8 cellular contexts compared by ENCODE assay signal in genomic region chr22:23182289-23183106, GRCh38. TPM values are rescaled to one million over a fixed set of nuclear protein-coding genes. Genes with fewer than 3 reads are reported as not detected.
A peak's percentile ranks its signal among the peaks of the same experiment; 100 is the strongest.
DNase-seq lines count a peak whose midpoint lies in the region; ATAC-seq, FAIRE-seq and TF ChIP-seq lines count a peak whose summit lies in the region.

No MANE protein-coding gene starts in this region.

- H3K79me2 ChIP-seq in SK-N-SH (ENCODE audit: insufficient read depth) (peaks cover 64% of the 10 kb centered on the region), K562 (ENCODE audit: control insufficient read depth, insufficient read depth, low read length) (peaks cover 68% of the 10 kb centered on the region)

- CTCF ChIA-PET in HEK293 (lab: Yijun Ruan, JAX) = interaction anchor here (0.5 to 2.4 kb wide), 8 partner anchors 8 to 611 kb away, joined by 3 to 10 read pairs (median 5); no protein-coding TSS in a partner anchor
- CTCF ChIA-PET in SK-N-SH (lab: Yijun Ruan, JAX) = interaction anchor here (0.5 to 21.1 kb wide), 8 partner anchors 11 to 203 kb away, joined by 3 to 587 read pairs (median 3); partner anchors contain the start of gene RAB36
- CTCF ChIA-PET in K562 (lab: Yijun Ruan, JAX; ENCODE audit: low intra/inter-chr PET ratio) = interaction anchor here (0.7 to 11.5 kb wide), 2 partner anchors 101 to 233 kb away, joined by 3 to 800 read pairs; no protein-coding TSS in a partner anchor

- no peak overlapping the region; the same call in 1 of the 2 replicates for H3K27ac ChIP-seq in HEK293 (ENCODE audit: extremely low read depth, low read depth, low read length)
- H3K27ac ChIP-seq in SK-N-SH (ENCODE audit: low read depth in 2 of 2, low read length in 1 of 2) = peak overlapping the region in 1 of 2 experiments; percentile 63; a peak in 2 of 4 replicates
- no peak overlapping the region; the same call in 2 of the 3 replicates for H3K27ac ChIP-seq in K562 (ENCODE audit: extremely low read depth, low read depth, low read length)
- peak overlapping the region in 1 of 2 donors; percentile 14 for H3K27ac ChIP-seq in liver (ENCODE audit: low read depth in 1 of 2, low read length in 2 of 2)

- H3K4me2 ChIP-seq in SK-N-SH (peak overlapping the region; percentile 73), K562 (ENCODE audit: insufficient read depth, low read length) (peak overlapping the region; percentile 80)

- BruUV-seq in K562 (replicated peaks; lab: Mats Ljungman, UMichigan) = TSS peak; percentile 59

- DNase-seq in 8988T (peak; percentile 61), SK-N-SH (no peak), K562 (ENCODE audit: extremely low read depth in 1 of 4, low spot score in 3 of 4) (peak in 3 of 4 experiments; percentile 85 to 91 (median 88))
- peak; percentile 37 to 60 for DNase-seq in stimulated activated CD8-positive, alpha-beta memory T cell treated with anti-CD3 and anti-CD28 coated beads, Interleukin-2, amount 100 ng/mL, for 48 hours (ENCODE audit: low read depth in 2 of 2)

- POLR2A ChIA-PET in HEK293 (lab: Yijun Ruan, JAX) = interaction anchor here (0.8 to 2.2 kb wide), 3 partner anchors 23 to 96 kb away, joined by 3 to 6 read pairs (median 4); no protein-coding TSS in a partner anchor
- POLR2A ChIA-PET in SK-N-SH (lab: Yijun Ruan, JAX) = no interaction called here
- POLR2A ChIA-PET in K562 (lab: Yijun Ruan, JAX) = interaction anchor here (0.5 to 86.5 kb wide), 15 partner anchors 4 to 1428 kb away, joined by 3 to 3476 read pairs (median 9); partner anchors contain the start of genes BCR, RAB36 and RSPH14

- H3F3A ChIP-seq in SK-N-SH (replicated peaks; ENCODE audit: insufficient read depth) = no peaks in the 10 kb centered on the region

- peak; percentile 50; the same call in 1 of the 2 replicates for TF ChIP-seq CTCF in HEK293 (tag by site-specific recombination; IDR thresholded peaks at IDR 0.05)
- no peak for TF ChIP-seq CTCF in SK-N-SH (IDR thresholded peaks at IDR 0.05)
- no peak for TF ChIP-seq CTCF in K562 (IDR thresholded peaks at IDR 0.05 in 2 of 3, conservative IDR thresholded peaks at IDR 0.05 in 1 of 3; ENCODE audit: insufficient read depth in 2 of 3, low read depth in 1 of 3, low read length in 3 of 3)
- no peak for TF ChIP-seq CTCF in liver (IDR thresholded peaks at IDR 0.05; ENCODE audit: low read depth, low read length, missing input control)

- 0 out of 2 replicates have a peak overlapping the region, but pooled peaks have one; percentile 0 for H3K9ac ChIP-seq in SK-N-SH
- peak overlapping the region; percentile 62 to 95 for H3K9ac ChIP-seq in K562 (ENCODE audit: insufficient read depth in 1 of 2, low read depth in 2 of 2, low read length in 2 of 2)
- no peak overlapping the region for H3K9ac ChIP-seq in liver (ENCODE audit: low read depth in 1 of 2, low read length in 2 of 2)

- in situ Hi-C loops in K562 (cut with MboI) = no loop called here

- no peak for TF ChIP-seq POLR2A in K562 (conservative IDR thresholded peaks at IDR 0.05)

- H4K20me1 ChIP-seq in SK-N-SH (ENCODE audit: insufficient read depth) (peaks cover 50% of the 10 kb centered on the region), K562 (replicated peaks; ENCODE audit: control insufficient read depth, insufficient read depth, low read length) (peaks cover 47% of the 10 kb centered on the region)

- peak; percentile 32 for FAIRE-seq in K562 (lab: Jason Lieb, UNC)

- ATAC-seq in K562 = peak; percentile 1; the same call in 2 of the 3 replicates
- ATAC-seq in HG03097 (IDR thresholded peaks at IDR 0.05; ENCODE audit: low FRiP score, unreplicated experiment) = no peak
- ATAC-seq in GM19395 (IDR thresholded peaks at IDR 0.05; ENCODE audit: unreplicated experiment) = no peak

- TF ChIP-seq RAD21 in SK-N-SH (IDR thresholded peaks at IDR 0.05; ENCODE audit: low read length) (no peak), K562 (CRISPR knock-in tag; conservative IDR thresholded peaks at IDR 0.05 in 1 of 2, IDR thresholded peaks at IDR 0.05 in 1 of 2) (no peak), liver (IDR thresholded peaks at IDR 0.05) (no peak)

- TF ChIP-seq EP300 in SK-N-SH (IDR thresholded peaks at IDR 0.05; ENCODE audit: borderline replicate concordance in 1 of 2, low read depth in 1 of 2, low read length in 1 of 2) (no peak), K562 (IDR thresholded peaks at IDR 0.05; ENCODE audit: low read length) (no peak)

- H3K4me1 ChIP-seq in HEK293 (ENCODE audit: control insufficient read depth, insufficient read depth, low read length) (no peaks in the 10 kb centered on the region), SK-N-SH (ENCODE audit: control insufficient read depth in 1 of 2, insufficient read depth in 2 of 2, low read depth in 1 of 2, low read length in 1 of 2) (peaks cover 13 to 52% of the 10 kb centered on the region in 2 experiments), K562 (replicated peaks in 1 of 2; ENCODE audit: control insufficient read depth in 2 of 2, insufficient read depth in 2 of 2, low read length in 2 of 2) (peaks cover 67 to 79% of the 10 kb centered on the region in 2 experiments), liver (ENCODE audit: control insufficient read depth in 4 of 4, insufficient read depth in 4 of 4, low read length in 3 of 4) (peaks cover 12 to 55% (median 48%) of the 10 kb centered on the region in 4 donors)

- H2AFZ ChIP-seq in SK-N-SH (ENCODE audit: low read depth) (no peak overlapping the region), K562 (ENCODE audit: low read depth, low read length) (no peak overlapping the region)

- H3K9me2 ChIP-seq in SK-N-SH = no peaks in the 10 kb centered on the region

- H3K4me3 ChIP-seq in HEK293 (ENCODE audit: low read depth, low read length) (peak overlapping the region; percentile 66), SK-N-SH (ENCODE audit: low read depth in 2 of 2, low read length in 1 of 2) (peak overlapping the region; percentile 53 to 83), K562 (peak overlapping the region; percentile 46), liver (ENCODE audit: low read depth in 1 of 3, low read length in 3 of 3) (peak overlapping the region; percentile 61 to 93 (median 78))

- intact Hi-C loops in K562 (cut with micrococcal nuclease) = loop anchor here (1.0 to 2.0 kb wide), 2 partner anchors 38 to 42 kb away; no protein-coding TSS in a partner anchor

- H3K9me1 ChIP-seq in K562 (ENCODE audit: control insufficient read depth, insufficient read depth, low read length) = peaks cover 43% of the 10 kb centered on the region

- peaks cover 0 to 28% of the 10 kb centered on the region in 2 experiments; a peak in 1 of 3 replicates for H3K36me3 ChIP-seq in HEK293 (ENCODE audit: control insufficient read depth in 2 of 2, insufficient read depth in 1 of 2, low read length in 2 of 2)
- H3K36me3 ChIP-seq in SK-N-SH (replicated peaks in 1 of 2; ENCODE audit: control insufficient read depth in 1 of 2, insufficient read depth in 2 of 2, low read length in 1 of 2) = peaks cover 0 to 2% of the 10 kb centered on the region in 2 experiments
- peaks cover 50% of the 10 kb centered on the region for H3K36me3 ChIP-seq in K562 (ENCODE audit: control insufficient read depth, insufficient read depth, low read length)
- H3K36me3 ChIP-seq in liver (ENCODE audit: control insufficient read depth in 4 of 4, insufficient read depth in 3 of 4, low read depth in 1 of 4, low read length in 3 of 4) = no peaks in the 10 kb centered on the region

- H3K27me3 ChIP-seq in SK-N-SH (ENCODE audit: insufficient read depth) (no peaks in the 10 kb centered on the region), K562 (ENCODE audit: control insufficient read depth in 2 of 2, insufficient read depth in 2 of 2, low read length in 2 of 2) (no peaks in the 10 kb centered on the region), liver (ENCODE audit: control insufficient read depth in 4 of 4, insufficient read depth in 4 of 4, low read length in 3 of 4) (no peaks in the 10 kb centered on the region)

- WGBS in SK-N-SH (ENCODE audit: low lambda C conversion rate) = 56% methylated on average over 11 of the region's 13 CpGs
- 28% methylated on average over 13 of the region's 13 CpGs for WGBS in K562 (ENCODE audit: insufficient coverage, low coverage, missing lambda C conversion rate)
- WGBS in liver = 55% methylated on average over 13 of the region's 13 CpGs

- H3K9me3 ChIP-seq in HEK293 (ENCODE audit: control insufficient read depth, insufficient read depth, low read depth, low read length) = no peaks in the 10 kb centered on the region
- H3K9me3 ChIP-seq in SK-N-SH = no peaks in the 10 kb centered on the region
- no peaks in the 10 kb centered on the region for H3K9me3 ChIP-seq in K562 (replicated peaks; ENCODE audit: control insufficient read depth, insufficient read depth, low read depth, low read length)
- H3K9me3 ChIP-seq in liver (ENCODE audit: control insufficient read depth in 4 of 4, low read length in 3 of 4) = no peaks in the 10 kb centered on the region

RNA-seq across cellular contexts. Expression of gene BCR, which starts 2.2 kb away (rescaled TPM):
- polyA plus RNA-seq in SK-N-SH (2012; rRNA removed) = 27.0 and 50.9 TPM in 2 replicates
- polyA plus RNA-seq in SK-N-SH (2012; cell fraction: cytosol; rRNA removed) = 20.3 and 29.6 TPM in 2 replicates
- 51.6 and 84.8 TPM in 2 replicates for polyA plus RNA-seq in SK-N-SH (2012; cell fraction: nucleus; rRNA removed)
- 234 and 446 TPM in 2 replicates for total RNA-seq in K562 (2011; cell fraction: chromatin; rRNA removed; ENCODE audit: low replicate concordance)
- 279 and 314 TPM in 2 replicates for total RNA-seq in K562 (2011; cell fraction: nucleolus; rRNA removed)
- total RNA-seq in K562 (2011; cell fraction: nucleoplasm; rRNA removed) = 196 and 222 TPM in 2 replicates
- 81.7 and 100 TPM in 2 replicates for total RNA-seq in K562 (2014; rRNA removed)
- total RNA-seq in K562 (2014; rRNA removed; fragmentation: Illumina TruSeq; extraction: Trizol) = 27.5 and 45.6 TPM in 2 replicates
- total RNA-seq in K562 (2015; rRNA removed; fragmentation: Illumina TruSeq; extraction: Trizol) = 65.7 and 68.4 TPM in 2 replicates
- 144 and 150 TPM in 2 replicates for total RNA-seq in K562 (2021)
- polyA plus RNA-seq in K562 (2011; rRNA removed) = 20.9 and 36.8 TPM in 2 replicates
- polyA plus RNA-seq in K562 (2011; cell fraction: cytosol; rRNA removed) = 26.4 and 31.1 TPM in 2 replicates
- polyA plus RNA-seq in K562 (2011; cell fraction: nucleus; rRNA removed) = 57.9 and 76.9 TPM in 2 replicates
- polyA plus RNA-seq in K562 (2012) = 73.9 and 75.3 TPM in 2 replicates
- polyA plus RNA-seq in K562 (2014; fragmentation: Illumina TruSeq; extraction: Trizol) = 45.8 and 60.4 TPM in 2 replicates
- polyA plus RNA-seq in K562 (2014; fragmentation: Nextera tagmentation; extraction: Ambion mirVana) = under 1 TPM; 0.41 to 0.70 TPM
- polyA plus RNA-seq in K562 (2014; rRNA removed) = 34.9 and 36.1 TPM in 2 replicates
- polyA minus RNA-seq in K562 (2011; rRNA and poly(A)+ RNA removed) = 113 and 124 TPM in 2 replicates
- polyA minus RNA-seq in K562 (2011; cell fraction: cytosol; rRNA and poly(A)+ RNA removed) = 132 and 181 TPM in 2 replicates
- 138 and 300 TPM in 2 replicates for polyA minus RNA-seq in K562 (2011; cell fraction: nucleus; rRNA and poly(A)+ RNA removed)
- 10 to 100 TPM; 16.4 to 35.6 TPM for total RNA-seq in liver
- 10 to 100 TPM in 1 of 2 donors, 1 to 10 TPM in 1; 7.4 to 20.2 TPM for polyA plus RNA-seq in liver

RNA-seq across cellular contexts. Expression of gene RAB36, which starts 37.2 kb away (rescaled TPM):
- 6.6 and 6.8 TPM in 2 replicates for polyA plus RNA-seq in SK-N-SH (2012; rRNA removed)
- 3.5 and 5.0 TPM in 2 replicates for polyA plus RNA-seq in SK-N-SH (2012; cell fraction: cytosol; rRNA removed)
- polyA plus RNA-seq in SK-N-SH (2012; cell fraction: nucleus; rRNA removed) = 10.6 TPM in 2 replicates
- not detected in 2 replicates for total RNA-seq in K562 (2011; cell fraction: chromatin; rRNA removed; ENCODE audit: low replicate concordance)
- total RNA-seq in K562 (2011; cell fraction: nucleolus; rRNA removed) = not detected in 2 replicates
- not detected in 2 replicates for total RNA-seq in K562 (2011; cell fraction: nucleoplasm; rRNA removed)
- 0.04 and 0.50 TPM in 2 replicates for total RNA-seq in K562 (2014; rRNA removed)
- total RNA-seq in K562 (2014; rRNA removed; fragmentation: Illumina TruSeq; extraction: Trizol) = not detected in 2 replicates
- total RNA-seq in K562 (2015; rRNA removed; fragmentation: Illumina TruSeq; extraction: Trizol) = not detected in 2 replicates
- total RNA-seq in K562 (2021) = 0.09 TPM in 1 of 2 replicates, not detected in the other
- 0.01 and 0.04 TPM in 2 replicates for polyA plus RNA-seq in K562 (2011; rRNA removed)
- polyA plus RNA-seq in K562 (2011; cell fraction: cytosol; rRNA removed) = 0.58 TPM in 1 of 2 replicates, not detected in the other
- polyA plus RNA-seq in K562 (2011; cell fraction: nucleus; rRNA removed) = 0.06 TPM in 1 of 2 replicates, not detected in the other
- 0.08 and 0.18 TPM in 2 replicates for polyA plus RNA-seq in K562 (2012)
- polyA plus RNA-seq in K562 (2014; fragmentation: Illumina TruSeq; extraction: Trizol) = not detected in 2 replicates
- polyA plus RNA-seq in K562 (2014; fragmentation: Nextera tagmentation; extraction: Ambion mirVana) = under 1 TPM; 0.04 to 0.08 TPM
- polyA plus RNA-seq in K562 (2014; rRNA removed) = 0.08 TPM in 1 of 2 replicates, not detected in the other
- 0.42 TPM in 1 of 2 replicates, not detected in the other for polyA minus RNA-seq in K562 (2011; rRNA and poly(A)+ RNA removed)
- not detected in 2 replicates for polyA minus RNA-seq in K562 (2011; cell fraction: cytosol; rRNA and poly(A)+ RNA removed)
- 0.11 and 0.40 TPM in 2 replicates for polyA minus RNA-seq in K562 (2011; cell fraction: nucleus; rRNA and poly(A)+ RNA removed)
- under 1 TPM; 0.33 to 0.42 TPM for total RNA-seq in liver
- under 1 TPM; 0.22 to 0.56 TPM for polyA plus RNA-seq in liver

RNA-seq across cellular contexts. Expression of gene RSPH14, which starts 40.7 kb away (rescaled TPM):
- polyA plus RNA-seq in SK-N-SH (2012; rRNA removed) (1.7 and 1.8 TPM in 2 replicates), K562 (2011; rRNA removed) (0.24 TPM in 1 of 2 replicates, not detected in the other), K562 (2014; fragmentation: Illumina TruSeq; extraction: Trizol) (not detected in 2 replicates), K562 (2014; fragmentation: Nextera tagmentation; extraction: Ambion mirVana) (under 1 TPM in 1 of 2 experiments, not detected in 1; 0.35 TPM), K562 (2014; rRNA removed) (not detected in 2 replicates), liver (not detected)
- 1.4 and 1.5 TPM in 2 replicates for polyA plus RNA-seq in SK-N-SH (2012; cell fraction: cytosol; rRNA removed)
- 2.0 and 2.4 TPM in 2 replicates for polyA plus RNA-seq in SK-N-SH (2012; cell fraction: nucleus; rRNA removed)
- total RNA-seq in K562 (2011; cell fraction: chromatin; rRNA removed; ENCODE audit: low replicate concordance) = not detected in 2 replicates
- total RNA-seq in K562 (2011; cell fraction: nucleolus; rRNA removed) = not detected in 2 replicates
- not detected in 2 replicates for total RNA-seq in K562 (2011; cell fraction: nucleoplasm; rRNA removed)
- total RNA-seq in K562 (2014; rRNA removed) (not detected in 2 replicates), K562 (2014; rRNA removed; fragmentation: Illumina TruSeq; extraction: Trizol) (not detected in 2 replicates), K562 (2015; rRNA removed; fragmentation: Illumina TruSeq; extraction: Trizol) (not detected in 2 replicates), K562 (2021) (not detected in 2 replicates), liver (under 1 TPM in 1 of 2 donors, not detected in 1; 0.09 TPM)
- polyA plus RNA-seq in K562 (2011; cell fraction: cytosol; rRNA removed) = not detected in 2 replicates
- polyA plus RNA-seq in K562 (2011; cell fraction: nucleus; rRNA removed) = 0.27 TPM in 1 of 2 replicates, not detected in the other
- polyA plus RNA-seq in K562 (2012) = not detected in 2 replicates
- polyA minus RNA-seq in K562 (2011; rRNA and poly(A)+ RNA removed) = not detected in 2 replicates
- not detected in 2 replicates for polyA minus RNA-seq in K562 (2011; cell fraction: cytosol; rRNA and poly(A)+ RNA removed)
- polyA minus RNA-seq in K562 (2011; cell fraction: nucleus; rRNA and poly(A)+ RNA removed) = not detected in 2 replicates

Comparison
In these comparisons a context has a peak if more than half of its experiments do, and no peak if none do; other contexts are left out.
1. H3K9ac ChIP-seq: peak in SK-N-SH (single experiment) and K562 (2 of 2); none in liver (0 of 2).
2. Peak in every context shown above with its lines, with median percentiles within 50 percentile points of each other: H3K4me3 ChIP-seq.